8 cellular contexts compared by ENCODE assay signal in the genomic region with DNA sequence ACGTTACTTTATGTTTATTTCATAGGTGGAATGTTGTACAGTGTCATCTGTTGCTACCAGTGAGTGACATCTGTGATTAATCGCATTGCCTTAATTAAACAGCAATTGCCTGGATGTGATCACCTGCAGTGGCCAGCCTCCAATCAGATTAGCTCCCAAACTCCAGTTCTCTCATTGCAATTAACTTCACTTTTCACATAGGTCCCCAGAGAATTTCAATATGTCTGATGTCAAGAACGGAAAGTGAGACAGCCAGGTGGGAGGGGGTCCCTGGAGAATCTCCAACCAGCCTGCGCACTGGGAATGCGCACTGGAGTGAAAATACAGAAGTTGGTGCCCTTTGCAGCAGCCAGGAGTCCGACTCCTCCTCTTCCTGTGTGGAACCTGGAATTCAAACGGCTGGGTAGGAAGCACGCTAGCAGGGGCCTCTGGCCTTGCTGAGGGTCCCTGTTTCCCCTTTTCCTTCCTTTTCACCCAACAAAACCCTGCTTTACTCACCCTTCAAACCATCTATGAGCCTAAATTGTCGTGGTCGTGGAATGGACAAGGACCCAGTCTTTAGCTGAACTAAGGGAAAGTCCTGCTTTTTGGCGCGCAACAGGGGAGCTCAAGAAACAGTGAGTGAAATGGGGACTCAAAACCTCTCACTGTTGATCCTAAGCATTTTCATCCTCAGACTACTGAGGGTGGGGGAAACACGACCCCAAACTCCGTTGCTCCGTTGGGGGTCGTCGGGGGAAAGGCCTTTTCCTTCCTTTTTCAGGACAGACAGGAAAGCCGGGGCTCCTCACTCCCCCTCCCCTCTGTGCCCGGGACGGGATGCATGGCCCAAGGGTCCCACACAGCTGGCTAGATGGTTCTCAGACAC.
DNase-seq lines count a peak whose midpoint lies in the region; ATAC-seq and TF ChIP-seq lines count a peak whose summit lies in the region.

No MANE protein-coding gene starts in this region.

- peak; percentile 22 to 39 for TF ChIP-seq RAD21 in liver (IDR thresholded peaks at IDR 0.05)

- H3K4me2 ChIP-seq in OCI-LY7 (ENCODE audit: low read length), result no peak overlapping the region

- POLR2A ChIA-PET in OCI-LY7 (lab: Charles Lee), result no interaction called here

- no peaks in the 10 kb centered on the region for H3K27me3 ChIP-seq in liver (ENCODE audit: control insufficient read depth in 4 of 4, insufficient read depth in 4 of 4, low read length in 3 of 4)
- no peaks in the 10 kb centered on the region for H3K27me3 ChIP-seq in uterus

- 4% methylated on average over 20 of the region's 20 CpGs for WGBS in liver

- no peaks in the 10 kb centered on the region for H3K9me2 ChIP-seq in OCI-LY7 (ENCODE audit: insufficient read depth, low read length)

- H3K4me1 ChIP-seq in liver (ENCODE audit: control insufficient read depth in 4 of 4, insufficient read depth in 4 of 4, low read length in 3 of 4) (peaks cover 0 to 4% (median 3%) of the 10 kb centered on the region in 4 donors), uterus (no peaks in the 10 kb centered on the region), OCI-LY7 (ENCODE audit: insufficient read depth, low read length, poor library complexity, severe bottlenecking) (no peaks in the 10 kb centered on the region)

- H3K9me3 ChIP-seq in liver (ENCODE audit: control insufficient read depth in 4 of 4, low read length in 3 of 4) (no peaks in the 10 kb centered on the region), uterus (no peaks in the 10 kb centered on the region), OCI-LY7 (ENCODE audit: low read length) (no peaks in the 10 kb centered on the region)

- no peaks in the 10 kb centered on the region for H3K79me2 ChIP-seq in OCI-LY7 (ENCODE audit: insufficient read depth, low read depth, low read length)

- peak overlapping the region in 1 of 2 donors; percentile 69 for H3K9ac ChIP-seq in liver (ENCODE audit: low read depth in 1 of 2, low read length in 2 of 2)

- intact Hi-C loops in uterus (cut with DNase I; ENCODE audit: low total_unique reads) (no loop called here), OCI-LY7 (cut with micrococcal nuclease; ENCODE audit: unreplicated experiment) (no loop called here)

- H3K27ac ChIP-seq in coronary artery, result no peak overlapping the region
- H3K27ac ChIP-seq in liver (ENCODE audit: low read depth in 1 of 2, low read length in 2 of 2), result peak overlapping the region in 1 of 2 donors; percentile 57
- no peak overlapping the region for H3K27ac ChIP-seq in uterus
- no peak overlapping the region for H3K27ac ChIP-seq in OCI-LY7 (ENCODE audit: low read depth, low read length, poor library complexity, severe bottlenecking)

- BruUV-seq in OCI-LY7 (replicated peaks; lab: Mats Ljungman, UMichigan), result no TSS peak

- no peak for TF ChIP-seq CTCF in coronary artery (IDR thresholded peaks at IDR 0.05)
- TF ChIP-seq CTCF in liver (IDR thresholded peaks at IDR 0.05; ENCODE audit: low read depth, low read length, missing input control), result peak; percentile 8
- no peak for TF ChIP-seq CTCF in uterus (IDR thresholded peaks at IDR 0.05)
- no peak for TF ChIP-seq CTCF in OCI-LY7 (conservative IDR thresholded peaks at IDR 0.05; ENCODE audit: low read length)

- H2AFZ ChIP-seq in OCI-LY7 (ENCODE audit: low read length), result no peak overlapping the region

- DNase-seq in AG08395 (ENCODE audit: low spot score) (peak; percentile 30), NCI-H748 treated with DMSO at 0.1 percent for 48 hours (lab: John Stamatoyannopoulos, UW) (peak; percentile 38), coronary artery (ENCODE audit: low spot score) (no peak), uterus (no peak), OCI-LY7 (ENCODE audit: low spot score) (no peak)

- CTCF ChIA-PET in OCI-LY7 (lab: Charles Lee; ENCODE audit: unreplicated experiment), result no interaction called here

- H3K36me3 ChIP-seq in liver (ENCODE audit: control insufficient read depth in 4 of 4, insufficient read depth in 3 of 4, low read depth in 1 of 4, low read length in 3 of 4), result peaks cover 0 to 3% (median 0%) of the 10 kb centered on the region in 4 donors
- no peaks in the 10 kb centered on the region for H3K36me3 ChIP-seq in uterus
- H3K36me3 ChIP-seq in OCI-LY7 (ENCODE audit: insufficient read depth, low read length), result no peaks in the 10 kb centered on the region

- peak overlapping the region; percentile 58 for H3K4me3 ChIP-seq in coronary artery
- H3K4me3 ChIP-seq in liver (ENCODE audit: low read depth in 1 of 3, low read length in 3 of 3), result peak overlapping the region; percentile 64 to 84 (median 79)
- H3K4me3 ChIP-seq in uterus, result peak overlapping the region; percentile 10 to 37
- no peak overlapping the region for H3K4me3 ChIP-seq in OCI-LY7 (ENCODE audit: low read depth, low read length, poor library complexity, severe bottlenecking)

- ATAC-seq in HG02642 (IDR thresholded peaks at IDR 0.05; ENCODE audit: poor library complexity, unreplicated experiment) (peak; percentile 52), GM21528 (IDR thresholded peaks at IDR 0.05; ENCODE audit: low FRiP score, unreplicated experiment) (no peak)

- no peaks in the 10 kb centered on the region for H4K20me1 ChIP-seq in OCI-LY7 (ENCODE audit: insufficient read depth, low read length)

- TF ChIP-seq POLR2A in uterus (IDR thresholded peaks at IDR 0.05), result no peak

TF ChIP-seq in liver, 16 proteins besides CTCF, POLR2A, EP300 and RAD21:
- peak; percentile 35 to 45 for TF ChIP-seq HNF4A (conservative IDR thresholded peaks at IDR 0.05)
- TF ChIP-seq MAX (IDR thresholded peaks at IDR 0.05), result no peak
- TF ChIP-seq EGR1 (IDR thresholded peaks at IDR 0.05; ENCODE audit: low read depth in 2 of 2), result no peak
- TF ChIP-seq FOXA2 (IDR thresholded peaks at IDR 0.05), result no peak
- no peak for TF ChIP-seq NR2F2 (IDR thresholded peaks at IDR 0.05)
- TF ChIP-seq JUND (IDR thresholded peaks at IDR 0.05), result no peak
- no peak for TF ChIP-seq SP1 (IDR thresholded peaks at IDR 0.05)
- TF ChIP-seq, protein P1, sequence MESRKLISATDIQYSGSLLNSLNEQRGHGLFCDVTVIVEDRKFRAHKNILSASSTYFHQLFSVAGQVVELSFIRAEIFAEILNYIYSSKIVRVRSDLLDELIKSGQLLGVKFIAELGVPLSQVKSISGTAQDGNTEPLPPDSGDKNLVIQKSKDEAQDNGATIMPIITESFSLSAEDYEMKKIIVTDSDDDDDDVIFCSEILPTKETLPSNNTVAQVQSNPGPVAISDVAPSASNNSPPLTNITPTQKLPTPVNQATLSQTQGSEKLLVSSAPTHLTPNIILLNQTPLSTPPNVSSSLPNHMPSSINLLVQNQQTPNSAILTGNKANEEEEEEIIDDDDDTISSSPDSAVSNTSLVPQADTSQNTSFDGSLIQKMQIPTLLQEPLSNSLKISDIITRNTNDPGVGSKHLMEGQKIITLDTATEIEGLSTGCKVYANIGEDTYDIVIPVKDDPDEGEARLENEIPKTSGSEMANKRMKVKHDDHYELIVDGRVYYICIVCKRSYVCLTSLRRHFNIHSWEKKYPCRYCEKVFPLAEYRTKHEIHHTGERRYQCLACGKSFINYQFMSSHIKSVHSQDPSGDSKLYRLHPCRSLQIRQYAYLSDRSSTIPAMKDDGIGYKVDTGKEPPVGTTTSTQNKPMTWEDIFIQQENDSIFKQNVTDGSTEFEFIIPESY (IDR thresholded peaks at IDR 0.05), result no peak
- TF ChIP-seq TAF1 (conservative IDR thresholded peaks at IDR 0.05), result peak; percentile 26
- TF ChIP-seq FOXA1 (IDR thresholded peaks at IDR 0.05), result no peak
- TF ChIP-seq, protein P2, sequence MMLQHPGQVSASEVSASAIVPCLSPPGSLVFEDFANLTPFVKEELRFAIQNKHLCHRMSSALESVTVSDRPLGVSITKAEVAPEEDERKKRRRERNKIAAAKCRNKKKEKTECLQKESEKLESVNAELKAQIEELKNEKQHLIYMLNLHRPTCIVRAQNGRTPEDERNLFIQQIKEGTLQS (IDR thresholded peaks at IDR 0.05), result no peak
- no peak for TF ChIP-seq RXRA (IDR thresholded peaks at IDR 0.05)
- peak in 1 of 2 donors; percentile 74 for TF ChIP-seq GABPA (IDR thresholded peaks at IDR 0.05 in 1 of 2, conservative IDR thresholded peaks at IDR 0.05 in 1 of 2)
- TF ChIP-seq YY1 (IDR thresholded peaks at IDR 0.05), result no peak
- TF ChIP-seq REST (IDR thresholded peaks at IDR 0.05), result no peak
- no peak for TF ChIP-seq HNF4G (IDR thresholded peaks at IDR 0.05)
TF ChIP-seq in liver: peak in this region for 3.

Comparison
In these comparisons a context has a peak if more than half of its experiments do, and no peak if none do; other contexts are left out.
1. DNase-seq: peak in AG08395 (single experiment) and NCI-H748 treated with DMSO at 0.1 percent for 48 hours (single experiment); none in coronary artery (single experiment), uterus (0 of 2) and OCI-LY7 (single experiment).